ENCODE assay signal across 8 cellular contexts in the genomic region with DNA sequence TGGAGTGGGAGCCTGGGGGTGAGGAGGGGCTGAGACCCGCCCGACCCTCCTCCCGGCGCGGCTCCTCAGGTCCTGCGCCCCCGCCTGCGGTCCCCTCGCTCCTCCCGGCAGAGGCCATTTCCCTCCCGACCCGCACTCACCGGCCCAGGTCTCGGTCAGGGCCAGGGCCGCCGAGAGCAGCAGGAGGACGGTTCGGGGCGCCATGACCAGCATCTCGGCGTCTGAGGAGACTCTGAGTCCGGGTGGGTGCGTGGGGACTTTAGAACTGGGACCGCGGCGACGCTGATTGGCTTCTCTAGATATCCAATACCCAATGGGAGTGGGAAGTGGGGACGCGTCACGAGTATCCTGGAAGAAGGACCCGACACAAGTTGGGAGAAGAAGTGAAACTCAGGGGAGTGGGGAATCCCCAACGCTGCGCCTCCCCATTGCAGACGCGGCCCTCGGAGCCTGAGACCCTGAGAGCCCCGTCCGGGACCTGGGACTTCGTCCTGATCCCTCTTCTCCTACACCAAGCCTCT. TPM values are rescaled to one million over a fixed set of nuclear protein-coding genes. Genes with fewer than 3 reads are reported as not detected.
A peak's percentile ranks its signal among the peaks of the same experiment; 100 is the strongest.
DNase-seq lines count a peak whose midpoint lies in the region; ATAC-seq lines count a peak whose summit lies in the region.

A gene (minus strand): TSS at position 234 of the 521 bp plus-strand sequence. CDS start 21 bp downstream, at position 213.

- H3K27me3 ChIP-seq in CD4-positive, alpha-beta memory T cell (ENCODE audit: insufficient read depth, low read length): no peaks in the 10 kb centered on the region

- H3K4me3 Mint-ChIP-seq in CD4-positive, alpha-beta memory T cell: peak within 1 kb of the TSS; percentile 97 to 99 (median 99)
- H3K4me3 Mint-ChIP-seq in natural killer cell treated with Interleukin-12 subunit alpha and Interleukin-12 subunit beta and Interleukin-15 and Interleukin-18, amount 100 ng/mL, for 72 hours: peak within 1 kb of the TSS; percentile 93

- H3K9me3 ChIP-seq in CD4-positive, alpha-beta memory T cell (ENCODE audit: control insufficient read depth in 1 of 2, low read length in 2 of 2): no peaks in the 10 kb centered on the region

- H3K4me1 ChIP-seq in CD4-positive, alpha-beta memory T cell (ENCODE audit: insufficient read depth, low read length): peaks cover 59% of the 10 kb centered on the region

- peak; percentile 82 to 93 (median 85) for DNase-seq in CD4-positive, alpha-beta memory T cell
- DNase-seq in RKO (ENCODE audit: low spot score) (peak; percentile 34), fibroblast of the conjunctiva (ENCODE audit: low read depth) (peak; percentile 49)
- DNase-seq in activated effector memory CD4-positive, alpha-beta T cell treated with anti-CD3 and anti-CD28 coated beads, Interleukin-2, amount 50 U/mL, for 16 hours: peak; percentile 89
- DNase-seq in natural killer cell treated with Interleukin-12 subunit alpha and Interleukin-12 subunit beta and Interleukin-15 and Interleukin-18, amount 100 ng/mL, for 72 hours (ENCODE audit: low spot score): peak; percentile 78
- peak; percentile 82 for DNase-seq in stimulated activated naive CD8-positive, alpha-beta T cell treated with anti-CD3 and anti-CD28 coated beads, Interleukin-15, Interleukin-2, amounts not matched to agents 100 U/mL and 50 U/mL, for 24 hours

- intact Hi-C loops in CD4-positive, alpha-beta memory T cell (cut with micrococcal nuclease): loop anchor here (1.0 to 2.0 kb wide), 5 partner anchors 10 to 198 kb away; a partner anchor contains a TSS

- peak; percentile 80 for ATAC-seq in GM19397 (IDR thresholded peaks at IDR 0.05; ENCODE audit: unreplicated experiment)
- peak; percentile 75 for ATAC-seq in HG03521 (IDR thresholded peaks at IDR 0.05; ENCODE audit: unreplicated experiment)
- ATAC-seq in natural killer cell treated with Interleukin-12 subunit alpha and Interleukin-12 subunit beta and Interleukin-15 and Interleukin-18, amount 100 ng/mL, for 72 hours: peak; percentile 91 to 93
- peak; percentile 81 for ATAC-seq in stimulated activated naive CD8-positive, alpha-beta T cell treated with anti-CD3 and anti-CD28 coated beads, Interleukin-15, Interleukin-2, amounts not matched to agents 100 U/mL and 50 U/mL, for 24 hours

- CTCF ChIA-PET in CD4-positive, alpha-beta memory T cell (lab: Charles Lee; ENCODE audit: partially characterized antibody): interaction anchor here (1.0 kb wide), 2 partner anchors 10 to 154 kb away, joined by 4 to 7 read pairs; no protein-coding TSS in a partner anchor

- peak within 1 kb of the TSS; percentile 100 for H3K27ac Mint-ChIP-seq in CD4-positive, alpha-beta memory T cell
- peak within 1 kb of the TSS; percentile 96 to 99 for H3K27ac Mint-ChIP-seq in natural killer cell treated with Interleukin-12 subunit alpha and Interleukin-12 subunit beta and Interleukin-15 and Interleukin-18, amount 100 ng/mL, for 72 hours

- peaks cover 1% of the 10 kb centered on the region in 2 donors for H3K27me3 Mint-ChIP-seq in CD4-positive, alpha-beta memory T cell
- H3K27me3 Mint-ChIP-seq in natural killer cell treated with Interleukin-12 subunit alpha and Interleukin-12 subunit beta and Interleukin-15 and Interleukin-18, amount 100 ng/mL, for 72 hours: peaks cover 7% of the 10 kb centered on the region in 2 donors

- H3K36me3 Mint-ChIP-seq in CD4-positive, alpha-beta memory T cell: peaks cover 37 to 50% of the 10 kb centered on the region in 2 donors
- peaks cover 40% of the 10 kb centered on the region for H3K36me3 Mint-ChIP-seq in natural killer cell treated with Interleukin-12 subunit alpha and Interleukin-12 subunit beta and Interleukin-15 and Interleukin-18, amount 100 ng/mL, for 72 hours

- POLR2A ChIA-PET in CD4-positive, alpha-beta memory T cell (lab: Charles Lee; ENCODE audit: partially characterized antibody): interaction anchor here (0.7 to 21.6 kb wide), 13 partner anchors 9 to 209 kb away, joined by 3 to 517 read pairs (median 4); a partner anchor contains a TSS

- peak within 1 kb of the TSS; percentile 68 to 86 for H3K4me3 ChIP-seq in CD4-positive, alpha-beta memory T cell (ENCODE audit: low read length in 2 of 2)

- peak within 1 kb of the TSS; percentile 99 for H3K27ac ChIP-seq in CD4-positive, alpha-beta memory T cell (ENCODE audit: low read depth, low read length)

- H3K36me3 ChIP-seq in CD4-positive, alpha-beta memory T cell (ENCODE audit: insufficient read depth, low read length): peaks cover 27% of the 10 kb centered on the region

- peaks cover 0 to 12% (median 0%) of the 10 kb centered on the region in 8 donors for H3K9me3 Mint-ChIP-seq in CD4-positive, alpha-beta memory T cell
- no peaks in the 10 kb centered on the region for H3K9me3 Mint-ChIP-seq in natural killer cell treated with Interleukin-12 subunit alpha and Interleukin-12 subunit beta and Interleukin-15 and Interleukin-18, amount 100 ng/mL, for 72 hours

- peaks cover 44 to 82% (median 55%) of the 10 kb centered on the region in 4 donors for H3K4me1 Mint-ChIP-seq in CD4-positive, alpha-beta memory T cell
- H3K4me1 Mint-ChIP-seq in natural killer cell treated with Interleukin-12 subunit alpha and Interleukin-12 subunit beta and Interleukin-15 and Interleukin-18, amount 100 ng/mL, for 72 hours (ENCODE audit: low read depth in 2 of 2): peaks cover 48 to 69% of the 10 kb centered on the region in 2 donors

RNA-seq across cellular contexts. Expression of the gene that starts here (rescaled TPM):
- 1,000 to 10,000 TPM; 5,565 to 5,762 TPM for total RNA-seq in CD4-positive, alpha-beta memory T cell
- 1,000 to 10,000 TPM; 6,650 to 9,105 TPM for polyA plus RNA-seq in CD4-positive, alpha-beta memory T cell
- 1,000 to 10,000 TPM; 3,852 to 7,384 TPM for total RNA-seq in natural killer cell treated with Interleukin-12 subunit alpha and Interleukin-12 subunit beta and Interleukin-15 and Interleukin-18, amount 100 ng/mL, for 72 hours

Comparison
In these comparisons a context has a peak if more than half of its experiments do, and no peak if none do; other contexts are left out.
1. Peak in every context shown above with its lines: DNase-seq, ATAC-seq, H3K4me3 ChIP-seq and H3K27ac ChIP-seq.
2. DNase-seq: peak in every context shown above with its lines; median percentile 89 in activated effector memory CD4-positive, alpha-beta T cell treated with anti-CD3 and anti-CD28 coated beads, Interleukin-2, amount 50 U/mL, for 16 hours; 85 in CD4-positive, alpha-beta memory T cell; 82 in stimulated activated naive CD8-positive, alpha-beta T cell treated with anti-CD3 and anti-CD28 coated beads, Interleukin-15, Interleukin-2, amounts not matched to agents 100 U/mL and 50 U/mL, for 24 hours; 78 in natural killer cell treated with Interleukin-12 subunit alpha and Interleukin-12 subunit beta and Interleukin-15 and Interleukin-18, amount 100 ng/mL, for 72 hours; 49 in fibroblast of the conjunctiva; 34 in RKO.